ENCODE assay signal across 25 cellular contexts in genomic region chr3:40264437-40264836, GRCh38.
"Had no signal": no experiment of that assay in that cellular context is flagged by ENCODE, and none has a peak within 500 bp of the region (broad histone marks: within the 10 kb centered on the region; RNA-seq: fewer than 3 reads in every experiment).

No MANE protein-coding gene starts in this region.

- DNase-seq: nephron progenitor cell; occipital lobe; ovary; posterior cingulate gyrus; psoas muscle; right cardiac atrium; right lobe of liver; sigmoid colon; small intestine; stimulated activated CD4-positive, alpha-beta T cell treated with anti-CD3 and anti-CD28 coated beads, Interleukin-15, amount 100 ng/mL, for 24 hours; stimulated activated CD4-positive, alpha-beta T cell treated with anti-CD3 and anti-CD28 coated beads, Interleukin-2, amount 100 ng/mL, for 24 hours; stimulated activated CD4-positive, alpha-beta T cell treated with anti-CD3 and anti-CD28 coated beads, Interleukin-2, amount 100 ng/mL, for 48 hours; stimulated activated CD4-positive, alpha-beta T cell treated with anti-CD3 and anti-CD28 coated beads, Interleukin-4, amount 100 ng/mL, for 24 hours; stimulated activated naive B cell treated with anti-CD40 and anti-IgM and Interleukin-4, amounts not matched to agents 10 μg/mL and 1 μg/mL and 100 μg/mL, for 72 hours; stimulated activated naive CD4-positive, alpha-beta T cell treated with Interleukin-2 at 50 U/mL for 16 hours; stomach; thyroid gland; trophoblast cell; upper lobe of left lung had no signal

- H3K4me3 ChIP-seq: neural progenitor cell, ovary, psoas muscle, right lobe of liver, sigmoid colon, stomach, thoracic aorta, thyroid gland, tibial nerve, upper lobe of left lung, vagina had no signal

- FAIRE-seq: small intestine, urothelium cell line had no signal

- H3K27ac ChIP-seq: neural progenitor cell, ovary, parathyroid adenoma, psoas muscle, right lobe of liver, sigmoid colon, stomach, thoracic aorta, thyroid gland, tibial nerve, upper lobe of left lung, vagina had no signal
